Comparison of ENCODE assay signal across 8 cellular contexts in genomic region chr3:184337315-184337714, GRCh38. TPM values are rescaled to one million over a fixed set of nuclear protein-coding genes. Genes with fewer than 3 reads are reported as not detected.
DNase-seq lines count a peak whose midpoint lies in the region; ATAC-seq and TF ChIP-seq lines count a peak whose summit lies in the region.

A gene with protein sequence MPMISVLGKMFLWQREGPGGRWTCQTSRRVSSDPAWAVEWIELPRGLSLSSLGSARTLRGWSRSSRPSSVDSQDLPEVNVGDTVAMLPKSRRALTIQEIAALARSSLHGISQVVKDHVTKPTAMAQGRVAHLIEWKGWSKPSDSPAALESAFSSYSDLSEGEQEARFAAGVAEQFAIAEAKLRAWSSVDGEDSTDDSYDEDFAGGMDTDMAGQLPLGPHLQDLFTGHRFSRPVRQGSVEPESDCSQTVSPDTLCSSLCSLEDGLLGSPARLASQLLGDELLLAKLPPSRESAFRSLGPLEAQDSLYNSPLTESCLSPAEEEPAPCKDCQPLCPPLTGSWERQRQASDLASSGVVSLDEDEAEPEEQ (plus strand): TSS chr3:184337600. CDS start chr3:184337631, 31 bp downstream.

- CTCF ChIA-PET in Calu3 (lab: Charles Lee), result interaction anchor here (1.7 kb wide), 1 partner anchor 8 kb away, joined by 4 read pairs; no protein-coding TSS in a partner anchor

- H3K36me3 ChIP-seq in SK-N-MC (ENCODE audit: insufficient read depth, low read length) (peaks cover 29% of the 10 kb centered on the region), esophagus squamous epithelium (peaks cover 16 to 41% (median 25%) of the 10 kb centered on the region in 3 donors)

- TF ChIP-seq CTCF in Calu3 (IDR thresholded peaks at IDR 0.05; ENCODE audit: unreplicated experiment) (no peak), esophagus squamous epithelium (IDR thresholded peaks at IDR 0.05) (no peak)

- peak within 1 kb of the TSS; percentile 43 for H3K27ac Mint-ChIP-seq in Calu3 (ENCODE audit: unreplicated experiment)
- peak within 1 kb of the TSS; percentile 76 to 98 (median 96) for H3K27ac Mint-ChIP-seq in naive B cell

- 39 to 46% methylated on average over 5 of the region's 8 CpGs for WGBS in esophagus squamous epithelium, 2 donors

- ATAC-seq in naive B cell (ENCODE audit: low read depth in 2 of 2), result no peak
- no peak for ATAC-seq in GM18519 (IDR thresholded peaks at IDR 0.05; ENCODE audit: low FRiP score, unreplicated experiment)

- H3K4me3 Mint-ChIP-seq in Calu3 (ENCODE audit: low read depth, unreplicated experiment), result peak within 1 kb of the TSS; percentile 86
- H3K4me3 Mint-ChIP-seq in naive B cell, result peak within 1 kb of the TSS; percentile 88 to 95 (median 94)

- TF ChIP-seq POLR2A in esophagus squamous epithelium (IDR thresholded peaks at IDR 0.05), result peak in 1 of 4 donors; percentile 25

- H3K9me3 Mint-ChIP-seq in Calu3 (ENCODE audit: low read depth, unreplicated experiment) (no peaks in the 10 kb centered on the region), naive B cell (no peaks in the 10 kb centered on the region)

- intact Hi-C loops in Calu3 (cut with micrococcal nuclease; ENCODE audit: unreplicated experiment) (no loop called here), esophagus squamous epithelium (cut with DNase I) (no loop called here)

- H3K4me3 ChIP-seq in SK-N-MC (peak within 1 kb of the TSS; percentile 95), esophagus squamous epithelium (peak within 1 kb of the TSS; percentile 62 to 95 (median 76))

- H3K27me3 ChIP-seq in esophagus squamous epithelium, result no peaks in the 10 kb centered on the region

- H3K36me3 Mint-ChIP-seq in Calu3 (ENCODE audit: insufficient read depth, unreplicated experiment), result peaks cover 65% of the 10 kb centered on the region
- peaks cover 0 to 12% of the 10 kb centered on the region in 2 donors for H3K36me3 Mint-ChIP-seq in naive B cell

- BruUV-seq in Calu3 (replicated peaks; lab: Mats Ljungman, UMichigan), result no TSS peak

- H3K9me3 ChIP-seq in SK-N-MC (ENCODE audit: low read depth, low read length) (no peaks in the 10 kb centered on the region), esophagus squamous epithelium (no peaks in the 10 kb centered on the region)

- DNase-seq in Calu3 (no peak), SK-N-MC (ENCODE audit: low read depth, low spot score) (no peak), esophagus squamous epithelium (lab: John Stamatoyannopoulos, UW) (no peak), naive B cell (no peak)
- no peak for DNase-seq in stimulated activated CD4-positive, alpha-beta T cell treated with anti-CD3 and anti-CD28 coated beads, Interleukin-15, amount 100 ng/mL, for 24 hours
- no peak for DNase-seq in stimulated activated naive CD4-positive, alpha-beta T cell (lab: John Stamatoyannopoulos, UW)
- DNase-seq in stimulated activated CD8-positive, alpha-beta memory T cell treated with anti-CD3 and anti-CD28 coated beads, Interleukin-4, amount 100 ng/mL, for 48 hours, result no peak

- peak within 1 kb of the TSS; percentile 85 for H3K9ac ChIP-seq in SK-N-MC (ENCODE audit: insufficient read length)

- H3K4me1 ChIP-seq in esophagus squamous epithelium, result peaks cover 39 to 97% (median 40%) of the 10 kb centered on the region in 3 donors

- H3K4me1 Mint-ChIP-seq in Calu3 (ENCODE audit: low read depth, unreplicated experiment) (peaks cover 57% of the 10 kb centered on the region), naive B cell (peaks cover 29 to 32% (median 31%) of the 10 kb centered on the region in 3 donors)

- H3K27me3 Mint-ChIP-seq in Calu3 (ENCODE audit: unreplicated experiment) (no peaks in the 10 kb centered on the region), naive B cell (peaks cover 0 to 18% (median 0%) of the 10 kb centered on the region in 3 donors)

- H3K27ac ChIP-seq in SK-N-MC, result peak within 1 kb of the TSS; percentile 87; the same call in 1 of the 2 replicates
- peak within 1 kb of the TSS; percentile 93 to 99 (median 98) for H3K27ac ChIP-seq in esophagus squamous epithelium

RNA-seq across cellular contexts. Expression of the gene that starts here (rescaled TPM):
- 24.4 and 29.2 TPM in 2 replicates for total RNA-seq in Calu3 (2022)
- total RNA-seq in esophagus squamous epithelium, result 10 to 100 TPM in 2 of 4 donors, 1 to 10 TPM in 2; 7.4 to 20.2 (median 10.4) TPM
- polyA plus RNA-seq in naive B cell (ENCODE audit: low read depth in 6 of 6), result 1 to 10 TPM; 3.6 to 8.5 (median 4.1) TPM
